In genomic region chr3:106119691-106120090, GRCh38 we compare ENCODE assay signal across 15 cellular contexts.
DNase-seq lines count a peak whose midpoint lies in the region; ATAC-seq and TF ChIP-seq lines count a peak whose summit lies in the region.
"Had no signal": no experiment of that assay in that cellular context is flagged by ENCODE, and none has a peak within 500 bp of the region (broad histone marks: within the 10 kb centered on the region; RNA-seq: fewer than 3 reads in every experiment).

No MANE protein-coding gene starts in this region.

- H3K4me2 ChIP-seq in GM23338, result no peak overlapping the region

- H3K36me3 Mint-ChIP-seq in GM23338 (ENCODE audit: low read depth) (no peaks in the 10 kb centered on the region), memory B cell (no peaks in the 10 kb centered on the region)
- peaks cover 6% of the 10 kb centered on the region for H3K36me3 Mint-ChIP-seq in activated T-helper 2 cell treated with anti-CD3 and anti-CD28 coated beads, Interferon-gamma antibody, Interleukin-2, Interleukin-4, amounts not matched to agents 10 μg/mL and 5 μg/mL and 100 μg/mL, durations not matched to agents 14 hours and 24 hours and 36 hours (ENCODE audit: low read depth)

- ATAC-seq in GM23338 (no peak), memory B cell (ENCODE audit: low read depth) (peak; percentile 84), GM21390 (IDR thresholded peaks at IDR 0.05; ENCODE audit: unreplicated experiment) (no peak)
- ATAC-seq: foreskin keratinocyte, left lobe of liver had no signal

- no peaks in the 10 kb centered on the region for H3K36me3 ChIP-seq in GM23338 (ENCODE audit: insufficient read depth)
- H3K36me3 ChIP-seq: ovary, transverse colon had no signal

- peaks cover 3% of the 10 kb centered on the region; the same call in 1 of the 3 replicates for H3K4me1 Mint-ChIP-seq in GM23338
- peaks cover 23% of the 10 kb centered on the region for H3K4me1 Mint-ChIP-seq in activated T-helper 2 cell treated with anti-CD3 and anti-CD28 coated beads, Interferon-gamma antibody, Interleukin-2, Interleukin-4, amounts not matched to agents 10 μg/mL and 5 μg/mL and 100 μg/mL, durations not matched to agents 14 hours and 24 hours and 36 hours (ENCODE audit: low read depth)
- H3K4me1 Mint-ChIP-seq in memory B cell, result peaks cover 5% of the 10 kb centered on the region

- intact Hi-C loops in activated T-helper 2 cell treated with anti-CD3 and anti-CD28 coated beads, Interferon-gamma antibody, Interleukin-2, Interleukin-4, amounts not matched to agents 10 μg/mL and 5 μg/mL and 100 μg/mL, durations not matched to agents 14 hours and 24 hours and 36 hours (cut with micrococcal nuclease), result loop anchor here (1.0 to 5.0 kb wide), 8 partner anchors 52 to 488 kb away; partner anchors contain the start of gene CBLB

- no peaks in the 10 kb centered on the region for H4K20me1 ChIP-seq in GM23338 (replicated peaks; ENCODE audit: insufficient read depth)

- H3K27me3 ChIP-seq in GM23338 (ENCODE audit: insufficient read depth), result no peaks in the 10 kb centered on the region
- H3K27me3 ChIP-seq: foreskin keratinocyte, ovary, transverse colon had no signal

- H3K4me3 Mint-ChIP-seq in GM23338, result no peak overlapping the region
- no peak overlapping the region for H3K4me3 Mint-ChIP-seq in activated T-helper 2 cell treated with anti-CD3 and anti-CD28 coated beads, Interferon-gamma antibody, Interleukin-2, Interleukin-4, amounts not matched to agents 10 μg/mL and 5 μg/mL and 100 μg/mL, durations not matched to agents 14 hours and 24 hours and 36 hours (ENCODE audit: low read depth)
- no peak overlapping the region for H3K4me3 Mint-ChIP-seq in memory B cell

- H3K4me3 ChIP-seq in GM23338, result no peak overlapping the region
- H3K4me3 ChIP-seq: ovary, transverse colon had no signal

- H3K79me2 ChIP-seq in GM23338 (replicated peaks; ENCODE audit: insufficient read depth), result no peaks in the 10 kb centered on the region

- H2AFZ ChIP-seq in GM23338, result 0 out of 2 replicates have a peak overlapping the region, but pooled peaks have one; percentile 28

- no peak for TF ChIP-seq CTCF in GM23338 (conservative IDR thresholded peaks at IDR 0.05; ENCODE audit: low read depth in 2 of 2)

- H3K9me3 Mint-ChIP-seq in GM23338, result no peaks in the 10 kb centered on the region
- H3K9me3 Mint-ChIP-seq in activated T-helper 2 cell treated with anti-CD3 and anti-CD28 coated beads, Interferon-gamma antibody, Interleukin-2, Interleukin-4, amounts not matched to agents 10 μg/mL and 5 μg/mL and 100 μg/mL, durations not matched to agents 14 hours and 24 hours and 36 hours, result peaks cover 9% of the 10 kb centered on the region
- no peaks in the 10 kb centered on the region for H3K9me3 Mint-ChIP-seq in memory B cell

- no peak overlapping the region for H3K27ac Mint-ChIP-seq in GM23338
- H3K27ac Mint-ChIP-seq in activated T-helper 2 cell treated with anti-CD3 and anti-CD28 coated beads, Interferon-gamma antibody, Interleukin-2, Interleukin-4, amounts not matched to agents 10 μg/mL and 5 μg/mL and 100 μg/mL, durations not matched to agents 14 hours and 24 hours and 36 hours, result peak overlapping the region; percentile 80
- peak overlapping the region; percentile 64 for H3K27ac Mint-ChIP-seq in memory B cell

- H3K27me3 Mint-ChIP-seq in GM23338 (ENCODE audit: insufficient read depth, low read depth, poor library complexity) (no peaks in the 10 kb centered on the region), memory B cell (peaks cover 2% of the 10 kb centered on the region)
- H3K27me3 Mint-ChIP-seq in activated T-helper 2 cell treated with anti-CD3 and anti-CD28 coated beads, Interferon-gamma antibody, Interleukin-2, Interleukin-4, amounts not matched to agents 10 μg/mL and 5 μg/mL and 100 μg/mL, durations not matched to agents 14 hours and 24 hours and 36 hours (ENCODE audit: low read depth), result no peaks in the 10 kb centered on the region

- H3K9me2 ChIP-seq in GM23338 (ENCODE audit: insufficient read depth), result no peaks in the 10 kb centered on the region

- H3K4me1 ChIP-seq in GM23338 (ENCODE audit: insufficient read depth), result no peaks in the 10 kb centered on the region
- H3K4me1 ChIP-seq: transverse colon had no signal

- no peak overlapping the region for H3K27ac ChIP-seq in GM23338 (ENCODE audit: low read depth)
- H3K27ac ChIP-seq: foreskin keratinocyte, ovary, transverse colon had no signal

- H3F3A ChIP-seq in GM23338 (replicated peaks; ENCODE audit: low read depth), result no peaks in the 10 kb centered on the region

- DNase-seq in AG08395 (ENCODE audit: low spot score) (peak; percentile 33), GM23338 (ENCODE audit: low spot score) (peak; percentile 13), memory B cell (ENCODE audit: low spot score in 2 of 2) (no peak), SHP77 treated with DMSO at 0.1 percent for 48 hours (lab: John Stamatoyannopoulos, UW) (no peak), NK-92 (lab: John Stamatoyannopoulos, UW; ENCODE audit: unreplicated experiment) (no peak), inferior parietal cortex (ENCODE audit: extremely low spot score) (no peak)
- DNase-seq in activated T-helper 2 cell treated with anti-CD3 and anti-CD28 coated beads, Interferon-gamma antibody, Interleukin-2, Interleukin-4, amounts not matched to agents 10 μg/mL and 5 μg/mL and 100 μg/mL, durations not matched to agents 14 hours and 24 hours and 36 hours (ENCODE audit: low spot score), result no peak
- DNase-seq: Calu3, foreskin keratinocyte, NCI-H1092 treated with DMSO at 0.1 percent for 48 hours, NCI-H774, ovary, transverse colon had no signal

TF ChIP-seq in GM23338, 12 proteins besides CTCF, POLR2A, EP300 and RAD21 (continues in another document):
- no peak for TF ChIP-seq POLR2AphosphoS5 (IDR thresholded peaks at IDR 0.05; ENCODE audit: low read depth)
- TF ChIP-seq ZNF114 (CRISPR knock-in tag; IDR thresholded peaks at IDR 0.05), result no peak
- TF ChIP-seq ETS1 (IDR thresholded peaks at IDR 0.05), result no peak
- no peak for TF ChIP-seq ZNF462 (CRISPR knock-in tag; IDR thresholded peaks at IDR 0.05)

Comparison
In these comparisons a context has a peak if more than half of its experiments do, and no peak if none do; other contexts are left out.
1. DNase-seq: peak in AG08395 (single experiment) and GM23338 (single experiment); none in activated T-helper 2 cell treated with anti-CD3 and anti-CD28 coated beads, Interferon-gamma antibody, Interleukin-2, Interleukin-4, amounts not matched to agents 10 μg/mL and 5 μg/mL and 100 μg/mL, durations not matched to agents 14 hours and 24 hours and 36 hours (single experiment), memory B cell (0 of 2), SHP77 treated with DMSO at 0.1 percent for 48 hours (single experiment), NK-92 (single experiment) and inferior parietal cortex (single experiment).